Comparison of ENCODE assay signal across 1 cellular context in genomic region chr19:48511800-48512503, GRCh38.
TF ChIP-seq lines count a peak whose summit lies in the region.

A gene with protein sequence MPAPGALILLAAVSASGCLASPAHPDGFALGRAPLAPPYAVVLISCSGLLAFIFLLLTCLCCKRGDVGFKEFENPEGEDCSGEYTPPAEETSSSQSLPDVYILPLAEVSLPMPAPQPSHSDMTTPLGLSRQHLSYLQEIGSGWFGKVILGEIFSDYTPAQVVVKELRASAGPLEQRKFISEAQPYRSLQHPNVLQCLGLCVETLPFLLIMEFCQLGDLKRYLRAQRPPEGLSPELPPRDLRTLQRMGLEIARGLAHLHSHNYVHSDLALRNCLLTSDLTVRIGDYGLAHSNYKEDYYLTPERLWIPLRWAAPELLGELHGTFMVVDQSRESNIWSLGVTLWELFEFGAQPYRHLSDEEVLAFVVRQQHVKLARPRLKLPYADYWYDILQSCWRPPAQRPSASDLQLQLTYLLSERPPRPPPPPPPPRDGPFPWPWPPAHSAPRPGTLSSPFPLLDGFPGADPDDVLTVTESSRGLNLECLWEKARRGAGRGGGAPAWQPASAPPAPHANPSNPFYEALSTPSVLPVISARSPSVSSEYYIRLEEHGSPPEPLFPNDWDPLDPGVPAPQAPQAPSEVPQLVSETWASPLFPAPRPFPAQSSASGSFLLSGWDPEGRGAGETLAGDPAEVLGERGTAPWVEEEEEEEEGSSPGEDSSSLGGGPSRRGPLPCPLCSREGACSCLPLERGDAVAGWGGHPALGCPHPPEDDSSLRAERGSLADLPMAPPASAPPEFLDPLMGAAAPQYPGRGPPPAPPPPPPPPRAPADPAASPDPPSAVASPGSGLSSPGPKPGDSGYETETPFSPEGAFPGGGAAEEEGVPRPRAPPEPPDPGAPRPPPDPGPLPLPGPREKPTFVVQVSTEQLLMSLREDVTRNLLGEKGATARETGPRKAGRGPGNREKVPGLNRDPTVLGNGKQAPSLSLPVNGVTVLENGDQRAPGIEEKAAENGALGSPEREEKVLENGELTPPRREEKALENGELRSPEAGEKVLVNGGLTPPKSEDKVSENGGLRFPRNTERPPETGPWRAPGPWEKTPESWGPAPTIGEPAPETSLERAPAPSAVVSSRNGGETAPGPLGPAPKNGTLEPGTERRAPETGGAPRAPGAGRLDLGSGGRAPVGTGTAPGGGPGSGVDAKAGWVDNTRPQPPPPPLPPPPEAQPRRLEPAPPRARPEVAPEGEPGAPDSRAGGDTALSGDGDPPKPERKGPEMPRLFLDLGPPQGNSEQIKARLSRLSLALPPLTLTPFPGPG (N-terminal part only) (minus strand): TSS chr19:48511835. CDS start chr19:48511576, 259 bp downstream.

TF ChIP-seq in HEK293, 187 proteins besides CTCF, POLR2A, EP300 and RAD21 (continued from another document):
- TF ChIP-seq, protein P1, sequence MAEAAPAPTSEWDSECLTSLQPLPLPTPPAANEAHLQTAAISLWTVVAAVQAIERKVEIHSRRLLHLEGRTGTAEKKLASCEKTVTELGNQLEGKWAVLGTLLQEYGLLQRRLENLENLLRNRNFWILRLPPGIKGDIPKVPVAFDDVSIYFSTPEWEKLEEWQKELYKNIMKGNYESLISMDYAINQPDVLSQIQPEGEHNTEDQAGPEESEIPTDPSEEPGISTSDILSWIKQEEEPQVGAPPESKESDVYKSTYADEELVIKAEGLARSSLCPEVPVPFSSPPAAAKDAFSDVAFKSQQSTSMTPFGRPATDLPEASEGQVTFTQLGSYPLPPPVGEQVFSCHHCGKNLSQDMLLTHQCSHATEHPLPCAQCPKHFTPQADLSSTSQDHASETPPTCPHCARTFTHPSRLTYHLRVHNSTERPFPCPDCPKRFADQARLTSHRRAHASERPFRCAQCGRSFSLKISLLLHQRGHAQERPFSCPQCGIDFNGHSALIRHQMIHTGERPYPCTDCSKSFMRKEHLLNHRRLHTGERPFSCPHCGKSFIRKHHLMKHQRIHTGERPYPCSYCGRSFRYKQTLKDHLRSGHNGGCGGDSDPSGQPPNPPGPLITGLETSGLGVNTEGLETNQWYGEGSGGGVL (tag by site-specific recombination; IDR thresholded peaks at IDR 0.05) = peak; percentile 18; the same call in 1 of the 2 replicates
- TF ChIP-seq ZBTB21 (tag by site-specific recombination; IDR thresholded peaks at IDR 0.05) = 0 out of 2 replicates have a peak, but pooled peaks have one; percentile 13
